8 cellular contexts compared by ENCODE assay signal in the genomic region with DNA sequence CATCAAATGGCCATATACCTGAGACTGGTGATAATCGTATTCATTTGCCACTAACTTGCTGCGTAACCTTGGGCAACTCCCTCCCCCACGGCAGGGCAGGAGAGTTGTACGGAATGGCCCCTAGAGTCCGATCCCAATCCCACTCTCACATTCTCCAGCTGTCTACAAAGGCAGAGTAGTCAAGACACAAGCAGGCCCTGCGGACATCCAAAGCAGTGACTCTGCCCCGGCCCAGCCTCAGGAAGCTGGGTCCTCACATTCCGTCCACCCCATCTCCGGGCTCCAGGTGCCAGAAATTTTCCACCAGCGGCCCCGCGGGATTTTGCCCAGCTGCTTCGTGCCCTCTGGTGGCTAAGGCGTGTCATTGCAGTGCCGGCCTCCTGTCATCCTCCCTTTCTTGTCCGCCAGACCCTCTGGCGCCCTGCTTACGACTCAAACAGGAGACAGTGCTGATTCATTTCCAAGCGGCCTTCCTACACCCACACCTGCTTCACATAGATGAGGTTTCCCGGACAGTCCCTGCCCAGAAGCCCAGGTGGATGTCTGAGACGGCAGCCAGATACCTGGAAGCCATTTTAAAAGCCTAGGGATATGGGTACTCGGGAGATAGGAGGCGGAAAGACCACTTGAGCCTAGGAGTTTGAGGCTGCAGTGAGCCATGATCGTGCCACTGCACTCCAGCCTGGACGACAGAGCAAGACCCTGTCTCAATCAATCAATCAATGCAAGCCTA. TPM values are rescaled to one million over a fixed set of nuclear protein-coding genes. Genes with fewer than 3 reads are reported as not detected.
DNase-seq lines count a peak whose midpoint lies in the region; ATAC-seq and TF ChIP-seq lines count a peak whose summit lies in the region.

No MANE protein-coding gene starts in this region.

- H3K9me3 ChIP-seq in heart right ventricle (no peaks in the 10 kb centered on the region), upper lobe of left lung (no peaks in the 10 kb centered on the region)

- POLR2A ChIA-PET in T-cell (lab: Charles Lee) = interaction anchor here (0.5 to 1.8 kb wide), 3 partner anchors 24 to 63 kb away, joined by 3 to 7 read pairs (median 4); no protein-coding TSS in a partner anchor

- H3K27me3 ChIP-seq in heart right ventricle = no peaks in the 10 kb centered on the region
- no peaks in the 10 kb centered on the region for H3K27me3 ChIP-seq in upper lobe of left lung

- H3K27ac Mint-ChIP-seq in T-cell = peak overlapping the region; percentile 81 to 82

- WGBS in adipose tissue, 3 donors = 11 to 14% (median 13%) methylated on average over 25 of the region's 25 CpGs
- 9 to 12% methylated on average over 25 of the region's 25 CpGs for WGBS in heart right ventricle, 2 donors
- WGBS in upper lobe of left lung, 2 donors = 16 to 31% methylated on average over 13 to 25 of the region's 25 CpGs

- peak; percentile 17 to 61 (median 30) for ATAC-seq in T-cell (replicated peaks in 1 of 4)
- peak; percentile 20 to 57 (median 30) for ATAC-seq in heart right ventricle
- ATAC-seq in upper lobe of left lung (ENCODE audit: low FRiP score in 2 of 2) = peak; percentile 56 to 70
- no peak for ATAC-seq in GM18870 (IDR thresholded peaks at IDR 0.05; ENCODE audit: unreplicated experiment)

- no peak for TF ChIP-seq EP300 in upper lobe of left lung (IDR thresholded peaks at IDR 0.05)

- DNase-seq in GM04504 (ENCODE audit: low read depth) (peak; percentile 80), NCI-H1436 (lab: John Stamatoyannopoulos, UW) (peak; percentile 85), T-cell (peak; percentile 30 to 80 (median 70)), heart right ventricle (peak; percentile 90 to 91), posterior cingulate gyrus (peak; percentile 74 to 97 (median 85)), upper lobe of left lung (peak; percentile 86 to 95)

- H3K4me3 Mint-ChIP-seq in T-cell = peak overlapping the region; percentile 40 to 59 (median 55)

- CTCF ChIA-PET in T-cell (lab: Charles Lee) = interaction anchor here (0.5 to 4.3 kb wide), 8 partner anchors 35 to 988 kb away, joined by 3 to 36 read pairs (median 4); no protein-coding TSS in a partner anchor

- H3K27ac ChIP-seq in adipose tissue (ENCODE audit: low read depth, low read length) = peak overlapping the region; percentile 38
- peak overlapping the region in 9 of 10 donors; percentile 23 to 96 (median 67) for H3K27ac ChIP-seq in heart right ventricle
- H3K27ac ChIP-seq in upper lobe of left lung = peak overlapping the region; percentile 95 to 99 (median 96)

- no peaks in the 10 kb centered on the region for H3K9me3 Mint-ChIP-seq in T-cell

- H3K4me1 ChIP-seq in heart right ventricle = peaks cover 26 to 63% (median 41%) of the 10 kb centered on the region in 9 donors
- H3K4me1 ChIP-seq in upper lobe of left lung = peaks cover 48 to 69% (median 58%) of the 10 kb centered on the region in 4 donors

- H3K4me1 Mint-ChIP-seq in T-cell = peaks cover 32 to 44% (median 39%) of the 10 kb centered on the region in 3 donors

- TF ChIP-seq CTCF in heart right ventricle (IDR thresholded peaks at IDR 0.05) = peak; percentile 97 to 100 (median 99)
- peak; percentile 97 to 99 (median 99) for TF ChIP-seq CTCF in upper lobe of left lung (IDR thresholded peaks at IDR 0.05)

- H3K27me3 Mint-ChIP-seq in T-cell = peaks cover 0 to 3% of the 10 kb centered on the region in 2 donors

- H3K36me3 Mint-ChIP-seq in T-cell = no peaks in the 10 kb centered on the region

- H3K4me3 ChIP-seq in heart right ventricle (peak overlapping the region in 6 of 10 donors; percentile 30 to 46 (median 38)), upper lobe of left lung (peak overlapping the region in 2 of 4 donors; percentile 25 to 30)

- no peaks in the 10 kb centered on the region for H3K36me3 ChIP-seq in heart right ventricle
- H3K36me3 ChIP-seq in upper lobe of left lung = no peaks in the 10 kb centered on the region

- peak in 3 of 4 donors; percentile 10 to 30 (median 21) for TF ChIP-seq POLR2A in upper lobe of left lung (IDR thresholded peaks at IDR 0.05)

- intact Hi-C loops in heart right ventricle (cut with DNase I) (loop anchor here (1.0 to 10.0 kb wide), 11 partner anchors 35 to 216 kb away; partner anchors contain the start of gene S100A9 (in 3 of the 10)), posterior cingulate gyrus (cut with DNase I) (loop anchor here (1.0 to 10.0 kb wide), 3 partner anchors 36 to 214 kb away; partner anchors contain the start of gene S100A9)

RNA-seq across cellular contexts. Expression of gene S100A2, which starts 2.9 kb away (rescaled TPM):
- total RNA-seq in T-cell = under 1 TPM in 1 of 5 donors, not detected in 4; 0.66 TPM
- polyA plus RNA-seq in adipose tissue = 1 to 10 TPM in 2 of 3 donors, under 1 TPM in 1; 0.52 to 4.4 (median 2.1) TPM
- total RNA-seq in heart right ventricle = 1 to 10 TPM in 9 of 10 donors, not detected in 1; 1.2 to 4.5 (median 3.1) TPM
- polyA plus RNA-seq in heart right ventricle = 1 to 10 TPM; 2.2 to 7.4 TPM
- 10 to 100 TPM in 2 of 6 donors, 1 to 10 TPM in 3, not detected in 1; 2.0 to 12.0 (median 7.9) TPM for total RNA-seq in upper lobe of left lung

RNA-seq across cellular contexts. Expression of gene S100A3, which starts 19.5 kb away (rescaled TPM):
- not detected for total RNA-seq in T-cell
- 1 to 10 TPM in 2 of 3 donors, under 1 TPM in 1; 0.37 to 7.2 (median 7.0) TPM for polyA plus RNA-seq in adipose tissue
- 1 to 10 TPM in 3 of 10 donors, under 1 TPM in 1, not detected in 6; 0.30 to 2.9 (median 1.9) TPM for total RNA-seq in heart right ventricle
- polyA plus RNA-seq in heart right ventricle = 1 to 10 TPM; 2.4 to 6.3 TPM
- total RNA-seq in upper lobe of left lung = 1 to 10 TPM in 5 of 6 donors, not detected in 1; 2.0 to 4.4 (median 2.1) TPM

RNA-seq across cellular contexts. Expression of gene S100A4, which starts 22.9 kb away (rescaled TPM):
- total RNA-seq in T-cell = 100 to 1,000 TPM; 297 to 698 (median 384) TPM
- polyA plus RNA-seq in adipose tissue = 1,000 to 10,000 TPM in 1 of 3 donors, 100 to 1,000 TPM in 1, 10 to 100 TPM in 1; 46.0 to 3,087 (median 447) TPM
- 100 to 1,000 TPM in 2 of 10 donors, 10 to 100 TPM in 8; 29.4 to 166 (median 68.1) TPM for total RNA-seq in heart right ventricle
- 100 to 1,000 TPM; 196 to 755 TPM for polyA plus RNA-seq in heart right ventricle
- total RNA-seq in upper lobe of left lung = 100 to 1,000 TPM; 234 to 983 (median 633) TPM

RNA-seq across cellular contexts. Expression of gene S100A5, which starts 27.8 kb away (rescaled TPM):
- total RNA-seq in T-cell (1 to 10 TPM in 3 of 5 donors, under 1 TPM in 1, not detected in 1; 0.36 to 1.6 (median 1.2) TPM), heart right ventricle (not detected), upper lobe of left lung (not detected)
- polyA plus RNA-seq in adipose tissue (under 1 TPM in 1 of 3 donors, not detected in 2; 0.90 TPM), heart right ventricle (not detected)

RNA-seq across cellular contexts. Expression of gene S100A6, which starts 32.7 kb away (rescaled TPM):
- total RNA-seq in T-cell (100 to 1,000 TPM; 200 to 467 (median 400) TPM), heart right ventricle (100 to 1,000 TPM; 237 to 385 (median 294) TPM), upper lobe of left lung (1,000 to 10,000 TPM in 3 of 6 donors, 100 to 1,000 TPM in 3; 399 to 1,595 (median 925) TPM)
- polyA plus RNA-seq in adipose tissue (1,000 to 10,000 TPM in 2 of 3 donors, 100 to 1,000 TPM in 1; 125 to 3,055 (median 1,599) TPM), heart right ventricle (1,000 to 10,000 TPM in 1 of 2 donors, 100 to 1,000 TPM in 1; 630 to 2,261 TPM)

Comparison
In these comparisons a context has a peak if more than half of its experiments do, and no peak if none do; other contexts are left out.
1. H3K27ac ChIP-seq: peak in every context shown above with its lines; median percentile 96 in upper lobe of left lung; 67 in heart right ventricle; 38 in adipose tissue.